Comparison of ENCODE assay signal across 1 cellular context in genomic region chr7:30134011-30134410, GRCh38.
TF ChIP-seq lines count a peak whose summit lies in the region.

No MANE protein-coding gene starts in this region.

TF ChIP-seq in endothelial cell of umbilical vein, 7 proteins besides CTCF, POLR2A, EP300 and RAD21 (continued from another document):
- TF ChIP-seq POLR2AphosphoS5 (IDR thresholded peaks at IDR 0.05; ENCODE audit: insufficient read depth, low read depth, low read length) (no peak), GATA2 (IDR thresholded peaks at IDR 0.05; ENCODE audit: insufficient read depth, insufficient read length, low read depth, low read length) (no peak), FOS (IDR thresholded peaks at IDR 0.05; ENCODE audit: borderline replicate concordance, insufficient read depth, low read length) (no peak), JUN (IDR thresholded peaks at IDR 0.05; ENCODE audit: borderline replicate concordance, insufficient read depth, insufficient read length, low read depth) (no peak), MAX (IDR thresholded peaks at IDR 0.05; ENCODE audit: insufficient read depth, insufficient read length) (no peak)
TF ChIP-seq in endothelial cell of umbilical vein: peak in this region for 0.
